In the genomic region with DNA sequence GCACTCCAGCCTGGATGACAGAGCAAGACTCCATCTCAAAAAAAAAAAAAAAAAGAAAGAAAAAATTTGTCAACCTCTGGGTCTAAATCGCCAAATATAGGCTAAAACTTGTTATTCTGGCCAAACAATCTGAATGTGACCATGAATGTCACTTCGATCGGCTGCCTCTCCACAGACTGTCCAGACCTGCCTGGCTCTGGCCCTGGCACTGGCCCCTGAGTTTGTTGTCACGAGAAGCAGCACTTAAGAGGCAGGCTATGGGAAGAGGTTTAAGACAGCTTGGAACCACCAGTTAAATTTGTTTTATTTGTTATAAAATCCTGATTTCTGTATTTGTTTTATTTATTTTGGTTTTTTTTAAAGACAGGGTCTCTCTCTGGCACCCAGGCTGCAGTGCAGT, we compare ENCODE assay signal across 20 cellular contexts.
"Had no signal": no experiment of that assay in that cellular context is flagged by ENCODE, and none has a peak within 500 bp of the region (broad histone marks: within the 10 kb centered on the region; RNA-seq: fewer than 3 reads in every experiment).

No MANE protein-coding gene starts in this region.

- H3K27me3 ChIP-seq: right lobe of liver, SJSA1, uterus had no signal

- H3K4me3 ChIP-seq: right lobe of liver, SJSA1, thoracic aorta, uterus had no signal

- H3K4me1 Mint-ChIP-seq: nephron, WTC11 had no signal

- DNase-seq: activated CD4-positive, alpha-beta T cell treated with anti-CD3 and anti-CD28 coated beads for 1 hour; activated CD4-positive, alpha-beta T cell treated with anti-CD3 and anti-CD28 coated beads, Interleukin-2, amount 50 U/mL, for 4 hours; activated CD8-positive, alpha-beta memory T cell treated with anti-CD3 and anti-CD28 coated beads, Interleukin-2, amount 10 ng/mL, durations not matched to agents 7 days and 5 days; activated naive CD4-positive, alpha-beta T cell; amygdala; central memory CD4-positive, alpha-beta T cell; endodermal cell; foreskin fibroblast; mammary epithelial cell; posterior cingulate gyrus; right lobe of liver; stimulated activated CD4-positive, alpha-beta T cell treated with anti-CD3 and anti-CD28 coated beads, Interleukin-2, amount 100 ng/mL, for 48 hours; uterus had no signal

- H3K4me1 ChIP-seq: uterus had no signal

- H3K27me3 Mint-ChIP-seq: activated CD8-positive, alpha-beta memory T cell treated with anti-CD3 and anti-CD28 coated beads, Interleukin-2, amount 10 ng/mL, durations not matched to agents 7 days and 5 days; type B pancreatic cell had no signal

- ATAC-seq: activated CD8-positive, alpha-beta memory T cell treated with anti-CD3 and anti-CD28 coated beads, Interleukin-2, amount 10 ng/mL, durations not matched to agents 7 days and 5 days; esophagus mucosa; left lobe of liver; right lobe of liver; WTC11 had no signal

- H3K4me3 Mint-ChIP-seq: activated CD8-positive, alpha-beta memory T cell treated with anti-CD3 and anti-CD28 coated beads, Interleukin-2, amount 10 ng/mL, durations not matched to agents 7 days and 5 days; endodermal cell; nephron; type B pancreatic cell; WTC11 had no signal

- H3K9me3 Mint-ChIP-seq: nephron, type B pancreatic cell, WTC11 had no signal

- H3K36me3 ChIP-seq: uterus had no signal

- H3K27ac ChIP-seq: right lobe of liver, SJSA1, thoracic aorta, uterus had no signal

- H3K9me3 ChIP-seq: right lobe of liver, SJSA1, thoracic aorta, uterus had no signal

- H3K27ac Mint-ChIP-seq: activated CD8-positive, alpha-beta memory T cell treated with anti-CD3 and anti-CD28 coated beads, Interleukin-2, amount 10 ng/mL, durations not matched to agents 7 days and 5 days; endodermal cell; nephron; type B pancreatic cell had no signal
